In genomic region chr20:3798908-3799248, GRCh38 we compare ENCODE assay signal across 1 cellular context.
TF ChIP-seq lines count a peak whose summit lies in the region.

No MANE protein-coding gene starts in this region.

TF ChIP-seq in SK-N-SH treated with all-trans-retinoic acid at 6 μM for 48 hours, 23 proteins besides CTCF, POLR2A, EP300 and RAD21 (continued from another document):
- no peak for TF ChIP-seq CSRNP3 (CRISPR knock-in tag; IDR thresholded peaks at IDR 0.05)
- no peak for TF ChIP-seq ZNF565 (CRISPR knock-in tag; conservative IDR thresholded peaks at IDR 0.05; ENCODE audit: low read depth)
- TF ChIP-seq BACH2 (CRISPR knock-in tag; IDR thresholded peaks at IDR 0.05; ENCODE audit: borderline replicate concordance) = no peak
- TF ChIP-seq CSDC2 (CRISPR knock-in tag; IDR thresholded peaks at IDR 0.05) = no peak
- TF ChIP-seq RARB (CRISPR knock-in tag; IDR thresholded peaks at IDR 0.05) = no peak
- no peak for TF ChIP-seq ISL1 (CRISPR knock-in tag; IDR thresholded peaks at IDR 0.05)
- no peak for TF ChIP-seq ZFP30 (CRISPR knock-in tag; IDR thresholded peaks at IDR 0.05)
- no peak for TF ChIP-seq ZFP3 (CRISPR knock-in tag; IDR thresholded peaks at IDR 0.05)
- no peak for TF ChIP-seq TOX (CRISPR knock-in tag; IDR thresholded peaks at IDR 0.05; ENCODE audit: borderline replicate concordance)
- TF ChIP-seq GLIS3 (CRISPR knock-in tag; IDR thresholded peaks at IDR 0.05) = no peak
- no peak for TF ChIP-seq ZC3H10 (CRISPR knock-in tag; IDR thresholded peaks at IDR 0.05)
